8 cellular contexts compared by ENCODE assay signal in the genomic region with DNA sequence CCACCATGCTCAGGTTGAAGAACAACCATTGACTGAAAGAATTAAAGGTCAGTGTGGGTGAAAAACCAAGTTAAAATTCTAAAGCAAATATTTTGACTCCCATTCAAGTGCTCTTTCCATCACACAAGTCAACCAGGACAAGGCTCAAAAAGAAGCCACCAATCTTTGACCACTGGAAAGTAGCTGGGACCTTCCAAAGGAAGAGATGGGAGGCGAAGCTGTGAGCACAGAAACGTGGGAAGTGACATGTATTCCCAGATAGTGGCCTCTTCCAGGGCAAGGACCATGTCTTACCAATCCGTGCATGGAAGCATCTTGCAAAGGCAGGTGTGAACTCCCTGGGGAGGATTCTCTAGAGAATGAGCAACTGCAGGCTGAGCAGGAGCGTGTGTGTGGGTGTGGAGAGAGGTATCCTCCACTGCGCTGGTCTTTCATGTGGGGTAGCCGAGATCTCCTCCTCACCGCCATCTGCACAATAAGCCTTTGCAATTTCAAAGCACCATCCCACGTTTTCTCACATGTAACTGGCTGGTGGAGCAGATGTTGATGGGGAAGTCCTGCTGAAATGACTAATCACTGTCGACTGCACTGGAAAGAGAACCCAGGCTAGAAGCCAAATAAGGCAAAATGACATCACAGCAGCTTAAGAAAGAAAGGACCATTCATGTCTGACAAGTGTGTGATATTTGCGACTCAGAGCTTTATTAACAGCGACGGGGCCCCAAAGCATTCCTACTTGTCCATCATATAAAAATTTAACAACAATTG.
A peak's percentile ranks its signal among the peaks of the same experiment; 100 is the strongest.
DNase-seq lines count a peak whose midpoint lies in the region; ATAC-seq and TF ChIP-seq lines count a peak whose summit lies in the region.

No MANE protein-coding gene starts in this region.

- H3K4me3 ChIP-seq in adipocyte (ENCODE audit: low read length) (no peak overlapping the region), osteoblast (ENCODE audit: insufficient read depth, low read length) (no peak overlapping the region)

- H4K20me1 ChIP-seq in osteoblast (ENCODE audit: insufficient read depth, low read length): no peaks in the 10 kb centered on the region

- no peak overlapping the region for H3K27ac ChIP-seq in osteoblast (ENCODE audit: low read depth, low read length)

- H3K9me3 ChIP-seq in adipocyte (ENCODE audit: control insufficient read depth, low read length) (peaks cover 4% of the 10 kb centered on the region), osteoblast (ENCODE audit: low read depth, low read length) (no peaks in the 10 kb centered on the region)

- DNase-seq in NCI-H2029 (lab: John Stamatoyannopoulos, UW): peak; percentile 55
- no peak for DNase-seq in NCI-H2029 treated with DMSO at 0.1 percent for 48 hours (lab: John Stamatoyannopoulos, UW)
- peak; percentile 33 to 79 for DNase-seq in NOMO-1 (lab: John Stamatoyannopoulos, UW; ENCODE audit: unreplicated experiment in 2 of 2)
- peak; percentile 6 for DNase-seq in adipocyte (ENCODE audit: low read depth)
- peak; percentile 71 for DNase-seq in stimulated activated CD4-positive, alpha-beta T cell treated with anti-CD3 and anti-CD28 coated beads, Interleukin-2, amount 100 ng/mL, for 4 hours (ENCODE audit: low read depth)
- DNase-seq in NCI-H1417 treated with DMSO at 0.1 percent for 48 hours (lab: John Stamatoyannopoulos, UW): no peak
- DNase-seq in osteoblast (ENCODE audit: insufficient read length, low spot score, missing footprints): no peak

- H3K4me1 ChIP-seq in adipocyte (ENCODE audit: control insufficient read depth, insufficient read depth, low read length): peaks cover 36% of the 10 kb centered on the region
- H3K4me1 ChIP-seq in osteoblast (ENCODE audit: insufficient read depth, low read length): peaks cover 10% of the 10 kb centered on the region

- H3K36me3 ChIP-seq in adipocyte (ENCODE audit: control insufficient read depth, insufficient read depth, low read length, severe bottlenecking) (no peaks in the 10 kb centered on the region), osteoblast (ENCODE audit: insufficient read depth, low read length) (no peaks in the 10 kb centered on the region)

- no peak overlapping the region for H3K9ac ChIP-seq in adipocyte (ENCODE audit: low read length)

- no peak for TF ChIP-seq CTCF in osteoblast (IDR thresholded peaks at IDR 0.05; ENCODE audit: extremely low read depth, low read depth, low read length)

- H3K27me3 ChIP-seq in adipocyte (replicated peaks; ENCODE audit: control insufficient read depth, insufficient read depth, low read length): no peaks in the 10 kb centered on the region
- no peaks in the 10 kb centered on the region for H3K27me3 ChIP-seq in osteoblast (ENCODE audit: insufficient read depth, low read length)

- no peaks in the 10 kb centered on the region for H3K79me2 ChIP-seq in osteoblast (ENCODE audit: insufficient read depth, low read length)

- H2AFZ ChIP-seq in osteoblast (ENCODE audit: low read length): no peak overlapping the region

- peak; percentile 91 for ATAC-seq in HG02763 (IDR thresholded peaks at IDR 0.05; ENCODE audit: unreplicated experiment)

- no peak overlapping the region for H3K4me2 ChIP-seq in osteoblast (ENCODE audit: insufficient read depth, low read length)

Comparison
In these comparisons a context has a peak if more than half of its experiments do, and no peak if none do; other contexts are left out.
1. DNase-seq: peak in NCI-H2029 (single experiment), NOMO-1 (2 of 2), adipocyte (single experiment) and stimulated activated CD4-positive, alpha-beta T cell treated with anti-CD3 and anti-CD28 coated beads, Interleukin-2, amount 100 ng/mL, for 4 hours (single experiment); none in NCI-H2029 treated with DMSO at 0.1 percent for 48 hours (single experiment), NCI-H1417 treated with DMSO at 0.1 percent for 48 hours (single experiment) and osteoblast (single experiment).